ENCODE assay signal across 21 cellular contexts in the genomic region with DNA sequence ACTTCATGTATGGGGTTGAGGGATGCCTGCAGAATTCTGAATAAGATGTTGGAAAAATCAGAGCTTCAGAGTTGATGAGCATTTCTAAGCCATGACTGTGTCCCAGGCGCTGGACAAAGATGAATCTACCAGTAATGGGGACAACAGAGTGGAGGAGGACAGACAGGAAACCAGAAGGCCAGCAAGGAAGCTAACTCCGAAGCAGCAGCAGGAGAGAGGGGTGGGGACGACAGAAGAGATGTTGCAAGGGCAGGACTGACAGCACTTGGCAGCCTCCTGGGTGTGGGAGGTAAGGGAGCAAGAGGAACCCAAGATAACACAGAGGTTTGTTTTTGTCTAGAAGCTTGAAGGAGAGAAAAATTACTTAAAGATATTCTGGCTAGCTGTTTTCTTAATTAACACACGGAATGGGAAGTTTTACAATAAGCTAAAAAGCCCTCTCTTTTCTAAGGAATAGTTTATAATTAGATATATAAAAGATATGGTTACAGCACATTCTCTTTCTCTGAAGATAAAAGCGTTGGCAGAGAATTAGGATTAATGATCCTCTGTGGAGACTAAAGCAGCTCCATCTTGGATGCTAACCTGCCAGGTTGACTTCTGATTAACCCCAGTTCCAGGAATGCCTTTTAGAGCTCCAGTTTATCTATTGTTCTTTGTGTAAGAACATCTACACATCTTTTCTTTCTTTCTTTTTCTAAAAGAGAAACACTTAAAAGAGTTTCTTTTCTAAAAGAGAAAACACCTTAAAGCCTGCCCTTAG.
DNase-seq lines count a peak whose midpoint lies in the region; ATAC-seq and TF ChIP-seq lines count a peak whose summit lies in the region.
"Had no signal": no experiment of that assay in that cellular context is flagged by ENCODE, and none has a peak within 500 bp of the region (broad histone marks: within the 10 kb centered on the region; RNA-seq: fewer than 3 reads in every experiment).

No MANE protein-coding gene starts in this region.

- no peak overlapping the region for H2BK120ac ChIP-seq in mesenchymal stem cell (ENCODE audit: low read depth, low read length)

- H3K9me3 ChIP-seq in mesenchymal stem cell (ENCODE audit: control insufficient read depth, low read length): no peaks in the 10 kb centered on the region
- H3K9me3 ChIP-seq: neutrophil had no signal

- H3K27me3 ChIP-seq in mesenchymal stem cell (ENCODE audit: control insufficient read depth in 1 of 2, insufficient read depth in 1 of 2, low read length in 2 of 2): peaks cover 0 to 14% of the 10 kb centered on the region in 2 experiments

- no peak overlapping the region for H4K8ac ChIP-seq in mesenchymal stem cell (ENCODE audit: low read length)

- no peak for TF ChIP-seq CTCF in coronary artery (IDR thresholded peaks at IDR 0.05)

- H3K79me1 ChIP-seq in mesenchymal stem cell (replicated peaks; ENCODE audit: low read length, poor library complexity, severe bottlenecking): no peaks in the 10 kb centered on the region

- WGBS in mesenchymal stem cell: 67% methylated on average over 4 of the region's 5 CpGs

- no peak overlapping the region for H3K4me3 ChIP-seq in coronary artery
- no peak overlapping the region for H3K4me3 ChIP-seq in mesenchymal stem cell (ENCODE audit: insufficient read depth in 1 of 2, low read depth in 1 of 2, low read length in 2 of 2)
- H3K4me3 ChIP-seq: dorsolateral prefrontal cortex had no signal

- DNase-seq in AG20443 (ENCODE audit: low spot score) (peak; percentile 35), SKM-1 (lab: John Stamatoyannopoulos, UW; ENCODE audit: unreplicated experiment) (peak; percentile 12), coronary artery (ENCODE audit: low spot score) (no peak), mesenchymal stem cell (no peak), dedifferentiated amniotic fluid mesenchymal stem cell (ENCODE audit: extremely low spot score) (no peak)
- DNase-seq: activated naive CD8-positive, alpha-beta T cell treated with anti-CD3 and anti-CD28 coated beads for 36 hours; activated T-cell treated with anti-CD3 and anti-CD28 coated beads, Interleukin-2, amount 50 U/mL, for 72 hours; CD4-positive, CD25-positive, alpha-beta regulatory T cell; DMS153; NCI-H146; NCI-H2171 treated with DMSO at 0.1 percent for 48 hours; NCI-H69; retina; SHP77; T-helper 17 cell had no signal

- no peak overlapping the region for H2AK5ac ChIP-seq in mesenchymal stem cell (ENCODE audit: low read length, severe bottlenecking)

- peak overlapping the region in 1 of 2 experiments; percentile 76 for H2BK12ac ChIP-seq in mesenchymal stem cell (ENCODE audit: low read length in 2 of 2)

- no peaks in the 10 kb centered on the region for H3K36me3 ChIP-seq in mesenchymal stem cell (ENCODE audit: control insufficient read depth in 1 of 2, insufficient read depth in 2 of 2, low read depth in 1 of 2, low read length in 2 of 2)
- H3K36me3 ChIP-seq: neutrophil had no signal

- H3K27ac ChIP-seq in coronary artery: peak overlapping the region; percentile 83 to 92
- H3K27ac ChIP-seq in mesenchymal stem cell (ENCODE audit: low read length, poor library complexity, severe bottlenecking): no peak overlapping the region
- H3K27ac ChIP-seq: epithelial cell of prostate, neutrophil had no signal

- H3K4ac ChIP-seq in mesenchymal stem cell (ENCODE audit: low read depth in 1 of 2, low read length in 2 of 2): no peak overlapping the region

- peak overlapping the region; percentile 15 for H3K9ac ChIP-seq in mesenchymal stem cell (ENCODE audit: low read length)

- H2BK5ac ChIP-seq in mesenchymal stem cell (ENCODE audit: low read depth, low read length, poor library complexity, severe bottlenecking): no peak overlapping the region

- no peak overlapping the region for H2AFZ ChIP-seq in mesenchymal stem cell (ENCODE audit: low read depth, low read length)

- ATAC-seq in HG03095 (IDR thresholded peaks at IDR 0.05; ENCODE audit: unreplicated experiment) (no peak), GM19452 (IDR thresholded peaks at IDR 0.05; ENCODE audit: unreplicated experiment) (no peak), HG03159 (IDR thresholded peaks at IDR 0.05; ENCODE audit: unreplicated experiment) (no peak)
- ATAC-seq: activated T-cell treated with anti-CD3 and anti-CD28 coated beads, Interleukin-2, amount 50 U/mL, for 72 hours; T-helper 17 cell had no signal

- H3K14ac ChIP-seq in mesenchymal stem cell (ENCODE audit: low read length in 2 of 2): no peak overlapping the region

- H2BK15ac ChIP-seq in mesenchymal stem cell (ENCODE audit: low read depth, poor library complexity, severe bottlenecking): peak overlapping the region; percentile 53

- H3K4me1 ChIP-seq in mesenchymal stem cell (ENCODE audit: control insufficient read depth, insufficient read depth, low read depth, low read length): no peaks in the 10 kb centered on the region

- no peak overlapping the region for H3K23ac ChIP-seq in mesenchymal stem cell (ENCODE audit: low read length in 2 of 2)

- peak overlapping the region in 1 of 2 experiments; percentile 4 for H3K18ac ChIP-seq in mesenchymal stem cell (ENCODE audit: low read depth in 1 of 2, low read length in 2 of 2)

- no peak overlapping the region for H4K91ac ChIP-seq in mesenchymal stem cell (ENCODE audit: low read length)

- H3K4me2 ChIP-seq in mesenchymal stem cell (ENCODE audit: low read length, poor library complexity, severe bottlenecking): no peak overlapping the region

Comparison
In these comparisons a context has a peak if more than half of its experiments do, and no peak if none do; other contexts are left out.
1. DNase-seq: peak in AG20443 (single experiment) and SKM-1 (single experiment); none in coronary artery (single experiment), mesenchymal stem cell (single experiment) and dedifferentiated amniotic fluid mesenchymal stem cell (single experiment).